Comparison of ENCODE assay signal across 24 cellular contexts in genomic region chr10:24726626-24727025, GRCh38.
"Had no signal": no experiment of that assay in that cellular context is flagged by ENCODE, and none has a peak within 500 bp of the region (broad histone marks: within the 10 kb centered on the region; RNA-seq: fewer than 3 reads in every experiment).

No MANE protein-coding gene starts in this region.

- H3K27me3 ChIP-seq: adrenal gland had no signal

- DNase-seq: activated CD4-positive, alpha-beta T cell treated with anti-CD3 and anti-CD28 coated beads for 48 hours; activated CD4-positive, alpha-beta T cell treated with anti-CD3 and anti-CD28 coated beads, Interleukin-2, amount 50 U/mL, for 4 hours; activated CD4-positive, CD25-positive, alpha-beta regulatory T cell treated with anti-CD3 and anti-CD28 coated beads, Interleukin-2, amount 50 U/mL, for 72 hours; activated CD8-positive, alpha-beta memory T cell treated with anti-CD3 and anti-CD28 coated beads, Interleukin-2, amount 50 U/mL, for 48 hours; activated CD8-positive, alpha-beta T cell treated with anti-CD3 and anti-CD28 coated beads, Interleukin-2, amount 10 ng/mL, durations not matched to agents 7 days and 5 days; activated naive CD4-positive, alpha-beta T cell treated with anti-CD3 and anti-CD28 coated beads, Interleukin-2, amount 50 U/mL, for 16 hours; activated naive CD8-positive, alpha-beta T cell treated with anti-CD3 and anti-CD28 coated beads, Interleukin-2, amount 10 ng/mL, durations not matched to agents 7 days and 5 days; activated T-cell treated with anti-CD3 and anti-CD28 coated beads, Interleukin-2, amount 50 U/mL, for 1 hour; adrenal gland; anterior cingulate cortex; NCI-H1092; NCI-H1436; NCI-H187; NCI-H2081 treated with DMSO at 0.1 percent for 48 hours; NCI-H2171 treated with DMSO at 0.1 percent for 48 hours; NCI-H345; NCI-H510A; NCI-H69; PC-3; SIG-M5; T-helper 17 cell; T-helper 9 cell had no signal

- ATAC-seq: activated CD8-positive, alpha-beta T cell treated with anti-CD3 and anti-CD28 coated beads, Interleukin-2, amount 10 ng/mL, durations not matched to agents 7 days and 5 days; PC-3; T-helper 17 cell; WTC11 had no signal

- H3K27ac ChIP-seq: adrenal gland, KMS-11 had no signal

- H3K4me1 ChIP-seq: adrenal gland had no signal
